In the genomic region with DNA sequence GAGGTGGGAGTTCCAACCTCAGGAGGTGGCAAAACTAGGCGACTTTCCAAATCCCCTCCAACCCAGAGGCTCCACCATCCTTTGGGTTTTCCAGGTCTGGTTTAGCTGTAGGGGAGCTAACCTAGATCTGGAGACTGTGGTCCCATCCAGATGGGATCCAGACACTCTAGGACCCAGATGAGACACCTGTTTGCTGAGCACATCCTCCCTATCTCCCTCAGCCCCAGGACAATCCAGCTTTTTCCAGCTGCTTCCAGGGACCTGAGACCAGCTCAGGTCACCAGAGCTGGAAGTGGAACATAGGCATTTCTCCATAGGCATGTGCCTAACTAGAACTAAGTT, we compare ENCODE assay signal across 13 cellular contexts. TPM values are rescaled to one million over a fixed set of nuclear protein-coding genes. Genes with fewer than 3 reads are reported as not detected.
DNase-seq lines count a peak whose midpoint lies in the region; ATAC-seq and TF ChIP-seq lines count a peak whose summit lies in the region.
"Had no signal": no experiment of that assay in that cellular context is flagged by ENCODE, and none has a peak within 500 bp of the region (broad histone marks: within the 10 kb centered on the region; RNA-seq: fewer than 3 reads in every experiment).

No MANE protein-coding gene starts in this region.

- DNase-seq in HFFc6 (no peak), RWPE1 (ENCODE audit: low spot score) (no peak), sciatic nerve (ENCODE audit: low spot score) (no peak), NOMO-1 treated with DMSO at 0.1 percent for 48 hours (lab: John Stamatoyannopoulos, UW; ENCODE audit: unreplicated experiment) (no peak)
- no peak for DNase-seq in activated T-cell treated with anti-CD3 and anti-CD28 coated beads, Interleukin-2, amount 50 U/mL, for 4 hours
- no peak for DNase-seq in effector CD4-positive, alpha-beta T cell
- DNase-seq: activated CD4-positive, CD25-positive, alpha-beta regulatory T cell; kidney; NCI-H2081 treated with DMSO at 0.1 percent for 48 hours had no signal

- ATAC-seq in GM18517 (IDR thresholded peaks at IDR 0.05; ENCODE audit: unreplicated experiment) (peak; percentile 9), sciatic nerve (peak; percentile 20)
- no peak for ATAC-seq in activated T-cell treated with anti-CD3 and anti-CD28 coated beads, Interleukin-2, amount 50 U/mL, for 4 hours

- H3K4me3 Mint-ChIP-seq in HFFc6: no peak overlapping the region
- H3K4me3 Mint-ChIP-seq in activated T-cell treated with anti-CD3 and anti-CD28 coated beads, Interleukin-2, amount 50 U/mL, for 4 hours: no peak overlapping the region
- H3K4me3 Mint-ChIP-seq: activated naive CD4-positive, alpha-beta T cell treated with anti-CD3 and anti-CD28 coated beads for 36 hours; B cell; nephron had no signal

- H3K27me3 Mint-ChIP-seq in HFFc6 (ENCODE audit: insufficient read depth): no peaks in the 10 kb centered on the region
- no peaks in the 10 kb centered on the region for H3K27me3 Mint-ChIP-seq in activated T-cell treated with anti-CD3 and anti-CD28 coated beads, Interleukin-2, amount 50 U/mL, for 4 hours (ENCODE audit: low read depth)
- H3K27me3 Mint-ChIP-seq: B cell had no signal

- TF ChIP-seq CTCF in HFFc6 (IDR thresholded peaks at IDR 0.05) (0 out of 2 replicates have a peak, but pooled peaks have one; percentile 57), RWPE1 (conservative IDR thresholded peaks at IDR 0.05; ENCODE audit: low read depth) (no peak)

- intact Hi-C loops in sciatic nerve (cut with DNase I): no loop called here

- CTCF ChIA-PET in RWPE1 (lab: Yijun Ruan, JAX): interaction anchor here (0.7 to 1.6 kb wide), 4 partner anchors 118 to 402 kb away, joined by 3 to 19 read pairs (median 4); no protein-coding TSS in a partner anchor

- no peak overlapping the region for H3K27ac Mint-ChIP-seq in HFFc6
- H3K27ac Mint-ChIP-seq: activated naive CD4-positive, alpha-beta T cell treated with anti-CD3 and anti-CD28 coated beads for 36 hours; B cell; nephron had no signal

- peaks cover 24% of the 10 kb centered on the region for H3K4me1 Mint-ChIP-seq in HFFc6 (ENCODE audit: low read depth)
- peaks cover 4% of the 10 kb centered on the region for H3K4me1 Mint-ChIP-seq in activated T-cell treated with anti-CD3 and anti-CD28 coated beads, Interleukin-2, amount 50 U/mL, for 4 hours (ENCODE audit: low read depth)
- H3K4me1 Mint-ChIP-seq: B cell, nephron had no signal

- POLR2A ChIA-PET in RWPE1 (lab: Yijun Ruan, JAX; ENCODE audit: low non-redundant PET): no interaction called here

- H3K27ac ChIP-seq in RWPE1: 0 out of 2 replicates have a peak overlapping the region, but pooled peaks have one; percentile 14

- peaks cover 18% of the 10 kb centered on the region for H3K36me3 Mint-ChIP-seq in HFFc6 (ENCODE audit: low read depth)
- peaks cover 19% of the 10 kb centered on the region for H3K36me3 Mint-ChIP-seq in activated T-cell treated with anti-CD3 and anti-CD28 coated beads, Interleukin-2, amount 50 U/mL, for 4 hours (ENCODE audit: insufficient read depth)

- H3K9me3 Mint-ChIP-seq in HFFc6: no peaks in the 10 kb centered on the region
- no peaks in the 10 kb centered on the region for H3K9me3 Mint-ChIP-seq in activated T-cell treated with anti-CD3 and anti-CD28 coated beads, Interleukin-2, amount 50 U/mL, for 4 hours
- H3K9me3 Mint-ChIP-seq: activated naive CD4-positive, alpha-beta T cell treated with anti-CD3 and anti-CD28 coated beads for 36 hours; nephron had no signal

RNA-seq across cellular contexts. Expression of gene CRTAP, which starts 18.2 kb away (rescaled TPM):
- total RNA-seq in HFFc6 (2021; fragmentation: NEBNext Ultra II Directional; extraction: Animal tissue kit (Norgen Biotek cat#: 25700)): 100 to 1,000 TPM; 261 to 322 (median 296) TPM
- 245 TPM for total RNA-seq in sciatic nerve
- 10 to 100 TPM; 16.3 to 21.9 (median 21.7) TPM for total RNA-seq in activated T-cell treated with anti-CD3 and anti-CD28 coated beads, Interleukin-2, amount 50 U/mL, for 4 hours

RNA-seq across cellular contexts. Expression of gene GLB1, which starts 35.0 kb away (rescaled TPM):
- total RNA-seq in HFFc6 (2021; fragmentation: NEBNext Ultra II Directional; extraction: Animal tissue kit (Norgen Biotek cat#: 25700)): 10 to 100 TPM; 71.0 to 95.8 (median 79.9) TPM
- total RNA-seq in sciatic nerve: 33.8 TPM
- total RNA-seq in activated T-cell treated with anti-CD3 and anti-CD28 coated beads, Interleukin-2, amount 50 U/mL, for 4 hours: 10 to 100 TPM; 25.1 to 37.7 (median 34.2) TPM

RNA-seq across cellular contexts. Expression of gene TMPPE, which starts 35.0 kb away (rescaled TPM):
- 1 to 10 TPM; 6.0 to 8.7 (median 7.3) TPM for total RNA-seq in HFFc6 (2021; fragmentation: NEBNext Ultra II Directional; extraction: Animal tissue kit (Norgen Biotek cat#: 25700))
- 6.2 TPM for total RNA-seq in sciatic nerve
- total RNA-seq in activated T-cell treated with anti-CD3 and anti-CD28 coated beads, Interleukin-2, amount 50 U/mL, for 4 hours: 10 to 100 TPM; 11.5 to 14.5 (median 11.6) TPM

Comparison
In these comparisons a context has a peak if more than half of its experiments do, and no peak if none do; other contexts are left out.
1. ATAC-seq: peak in GM18517 (single experiment) and sciatic nerve (single experiment); none in activated T-cell treated with anti-CD3 and anti-CD28 coated beads, Interleukin-2, amount 50 U/mL, for 4 hours (0 of 2).
2. RNA of gene CRTAP, which starts 18.2 kb away (total RNA-seq): 261 to 322 TPM in HFFc6 and 245 TPM in sciatic nerve (single experiment); 16.3 to 21.9 TPM in activated T-cell treated with anti-CD3 and anti-CD28 coated beads, Interleukin-2, amount 50 U/mL, for 4 hours; every median in the first group is over 10 times any median in the second.